In genomic region chr16:3021449-3022207, GRCh38 we compare ENCODE assay signal across 8 cellular contexts. TPM values are rescaled to one million over a fixed set of nuclear protein-coding genes. Genes with fewer than 3 reads are reported as not detected.
DNase-seq lines count a peak whose midpoint lies in the region; ATAC-seq and TF ChIP-seq lines count a peak whose summit lies in the region.

No MANE protein-coding gene starts in this region.

- no peak for TF ChIP-seq POLR2A in lower leg skin (IDR thresholded peaks at IDR 0.05)

- no peak for ATAC-seq in GM21825 (IDR thresholded peaks at IDR 0.05; ENCODE audit: unreplicated experiment)

- peak; percentile 37 for DNase-seq in NCI-H1694 (lab: John Stamatoyannopoulos, UW)
- DNase-seq in NCI-H1694 treated with DMSO at 0.1 percent for 48 hours (lab: John Stamatoyannopoulos, UW): no peak
- DNase-seq in NCI-H345 treated with DMSO at 0.1 percent for 48 hours (lab: John Stamatoyannopoulos, UW; ENCODE audit: unreplicated experiment): peak; percentile 62
- peak; percentile 79 for DNase-seq in activated CD4-positive, alpha-beta T cell treated with anti-CD3 and anti-CD28 coated beads, Interleukin-2, amount 50 U/mL, for 1 hour
- peak; percentile 72 for DNase-seq in dedifferentiated amniotic fluid mesenchymal stem cell (ENCODE audit: extremely low spot score)
- DNase-seq in lower leg skin (ENCODE audit: low spot score in 2 of 2): peak; percentile 68 to 96
- peak; percentile 35 to 67 (median 66) for DNase-seq in stimulated activated CD4-positive, alpha-beta T cell treated with anti-CD3 and anti-CD28 coated beads, TNF-alpha, amount 100 ng/mL, for 1 hour (ENCODE audit: low read depth in 3 of 3, low spot score in 1 of 3)

- TF ChIP-seq CTCF in lower leg skin (IDR thresholded peaks at IDR 0.05): no peak

- 9 to 15% methylated on average over 14 to 17 of the region's 25 CpGs for WGBS in lower leg skin, 2 donors

- intact Hi-C loops in lower leg skin (cut with DNase I; ENCODE audit: low total_unique reads): no loop called here

- peak overlapping the region; percentile 58 for H3K4me3 ChIP-seq in lower leg skin (ENCODE audit: low read depth, poor library complexity, severe bottlenecking)

RNA-seq across cellular contexts. Expression of gene TNFRSF12A, which starts 1.5 kb away (rescaled TPM):
- 10 to 100 TPM; 11.7 to 60.0 (median 23.6) TPM for total RNA-seq in lower leg skin

RNA-seq across cellular contexts. Expression of gene HCFC1R1, which starts 2.1 kb away (rescaled TPM):
- total RNA-seq in lower leg skin: 10 to 100 TPM; 27.5 to 41.5 (median 31.9) TPM

RNA-seq across cellular contexts. Expression of gene THOC6, which starts 2.2 kb away (rescaled TPM):
- total RNA-seq in lower leg skin: 10 to 100 TPM; 13.2 to 22.1 (median 20.1) TPM

RNA-seq across cellular contexts. Expression of gene CLDN6, which starts 3.6 kb away (rescaled TPM):
- not detected for total RNA-seq in lower leg skin

RNA-seq across cellular contexts. Expression of gene CLDN9, which starts 8.9 kb away (rescaled TPM):
- under 1 TPM in 2 of 4 donors, not detected in 2; 0.15 to 0.23 TPM for total RNA-seq in lower leg skin
